22 cellular contexts compared by ENCODE assay signal in the genomic region with DNA sequence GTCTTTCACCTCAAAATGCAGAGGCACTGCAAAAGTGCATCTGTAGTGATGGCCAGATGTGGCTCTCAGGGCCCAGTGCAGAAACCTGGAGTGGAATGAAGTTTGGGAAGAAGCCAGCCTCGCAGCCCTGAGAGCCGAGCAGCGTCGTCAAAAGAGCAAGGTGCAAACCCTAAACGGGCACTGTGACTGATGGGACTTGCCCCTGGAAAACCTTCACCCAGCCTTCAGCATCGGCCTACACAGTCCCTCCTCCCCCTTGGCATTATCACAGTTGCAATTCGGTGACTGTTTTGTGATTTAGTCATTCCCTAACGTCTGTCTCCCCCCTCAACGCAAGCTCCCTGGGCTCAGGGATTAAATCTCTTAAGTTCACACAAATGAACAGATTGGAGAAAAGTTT. TPM values are rescaled to one million over a fixed set of nuclear protein-coding genes. Genes with fewer than 3 reads are reported as not detected.
A peak's percentile ranks its signal among the peaks of the same experiment; 100 is the strongest.
DNase-seq lines count a peak whose midpoint lies in the region; ATAC-seq and TF ChIP-seq lines count a peak whose summit lies in the region.
"Had no signal": no experiment of that assay in that cellular context is flagged by ENCODE, and none has a peak within 500 bp of the region (broad histone marks: within the 10 kb centered on the region; RNA-seq: fewer than 3 reads in every experiment).

No MANE protein-coding gene starts in this region.

- peaks cover 9 to 32% of the 10 kb centered on the region in 2 donors for H3K4me1 ChIP-seq in naive thymus-derived CD4-positive, alpha-beta T cell (ENCODE audit: control insufficient read depth in 2 of 2, insufficient read depth in 2 of 2, low read length in 2 of 2)

- H3K27ac ChIP-seq in naive thymus-derived CD4-positive, alpha-beta T cell (ENCODE audit: low read depth, low read length): no peak overlapping the region
- H3K27ac ChIP-seq: brain microvascular endothelial cell, left ventricle myocardium inferior, Peyer's patch had no signal

- CTCF ChIA-PET in naive thymus-derived CD4-positive, alpha-beta T cell (lab: Charles Lee): interaction anchor here (1.0 to 1.9 kb wide), 2 partner anchors 16 to 111 kb away, joined by 3 to 6 read pairs; no protein-coding TSS in a partner anchor
- CTCF ChIA-PET in GM10248 (lab: Yijun Ruan, JAX): interaction anchor here (1.3 to 1.7 kb wide), 4 partner anchors 8 to 130 kb away, joined by 4 to 9 read pairs (median 6); no protein-coding TSS in a partner anchor

- no peak for TF ChIP-seq CTCF in AG10803 (conservative IDR thresholded peaks at IDR 0.05; ENCODE audit: low read length)
- no peak for TF ChIP-seq CTCF in GM10248 (IDR thresholded peaks at IDR 0.05; ENCODE audit: control extremely low read depth, extremely low read depth, low read depth, missing control alignments)

- no peak overlapping the region for H3K4me3 ChIP-seq in AG10803 (ENCODE audit: low read length)
- H3K4me3 ChIP-seq in naive thymus-derived CD4-positive, alpha-beta T cell (ENCODE audit: low read length): no peak overlapping the region
- H3K4me3 ChIP-seq: gastrocnemius medialis, left ventricle myocardium inferior, Peyer's patch had no signal

- peaks cover 0 to 2% (median 0%) of the 10 kb centered on the region in 5 donors for H3K36me3 Mint-ChIP-seq in naive thymus-derived CD4-positive, alpha-beta T cell

- no peaks in the 10 kb centered on the region for H3K27me3 Mint-ChIP-seq in naive thymus-derived CD4-positive, alpha-beta T cell
- H3K27me3 Mint-ChIP-seq: stimulated activated naive CD8-positive, alpha-beta T cell treated with anti-CD3 and anti-CD28 coated beads, Interleukin-15, amount 100 ng/mL, for 72 hours had no signal

- H3K27ac Mint-ChIP-seq in naive thymus-derived CD4-positive, alpha-beta T cell: peak overlapping the region in 7 of 9 donors; percentile 35 to 88 (median 61)
- H3K27ac Mint-ChIP-seq: HFFc6 had no signal

- POLR2A ChIA-PET in naive thymus-derived CD4-positive, alpha-beta T cell (lab: Charles Lee): interaction anchor here (0.5 to 1.6 kb wide), 3 partner anchors 39 to 122 kb away, joined by 3 to 8 read pairs (median 6); a partner anchor contains a TSS
- POLR2A ChIA-PET in GM10248 (lab: Yijun Ruan, JAX): no interaction called here

- no peak for ATAC-seq in naive thymus-derived CD4-positive, alpha-beta T cell
- ATAC-seq: gastrocnemius medialis; stimulated activated naive CD8-positive, alpha-beta T cell treated with anti-CD3 and anti-CD28 coated beads, Interleukin-15, amount 100 ng/mL, for 72 hours had no signal

- no peaks in the 10 kb centered on the region for H3K27me3 ChIP-seq in naive thymus-derived CD4-positive, alpha-beta T cell (ENCODE audit: control insufficient read depth in 2 of 2, insufficient read depth in 2 of 2, low read length in 2 of 2)
- H3K27me3 ChIP-seq: brain microvascular endothelial cell, gastrocnemius medialis, Peyer's patch had no signal

- peaks cover 36 to 83% (median 63%) of the 10 kb centered on the region in 7 donors for H3K4me1 Mint-ChIP-seq in naive thymus-derived CD4-positive, alpha-beta T cell

- DNase-seq in AG10803 (ENCODE audit: low read depth): peak; percentile 18
- DNase-seq in GM03348 (ENCODE audit: low spot score): peak; percentile 44
- DNase-seq in astrocyte of the hippocampus (ENCODE audit: low read depth, low spot score): peak; percentile 52
- DNase-seq in naive thymus-derived CD4-positive, alpha-beta T cell: no peak
- no peak for DNase-seq in NCI-H2081 (lab: John Stamatoyannopoulos, UW)
- DNase-seq in GM10248 (ENCODE audit: extremely low spot score): no peak
- DNase-seq in T-helper 2 cell: no peak
- no peak for DNase-seq in LoVo (ENCODE audit: low spot score)
- DNase-seq: activated CD4-positive, alpha-beta T cell treated with anti-CD3 and anti-CD28 coated beads, Interleukin-2, amount 50 U/mL, for 4 hours; activated naive CD4-positive, alpha-beta T cell treated with anti-CD3 and anti-CD28 coated beads, Interleukin-2, amount 50 U/mL, for 16 hours; brain microvascular endothelial cell; COR-L47; dermis blood vessel endothelial cell; gastrocnemius medialis; HFFc6; left ventricle myocardium inferior; NCI-H146; NCI-H774; Peyer's patch; SK-N-SH; stimulated activated CD4-positive, alpha-beta T cell treated with anti-CD3 and anti-CD28 coated beads, Interleukin-2, amount 100 ng/mL, for 24 hours; stimulated activated naive CD8-positive, alpha-beta T cell treated with anti-CD3 and anti-CD28 coated beads, Interleukin-15, amount 100 ng/mL, for 72 hours had no signal

- H3K36me3 ChIP-seq in naive thymus-derived CD4-positive, alpha-beta T cell (ENCODE audit: control insufficient read depth in 2 of 3, insufficient read depth in 3 of 3, low read length in 3 of 3): no peaks in the 10 kb centered on the region
- H3K36me3 ChIP-seq: brain microvascular endothelial cell, gastrocnemius medialis, left ventricle myocardium inferior, Peyer's patch had no signal

- intact Hi-C loops in naive thymus-derived CD4-positive, alpha-beta T cell (cut with micrococcal nuclease): loop anchor here (5.0 kb wide), 2 partner anchors 115 to 275 kb away; a partner anchor contains a TSS

- no peaks in the 10 kb centered on the region for H3K9me3 Mint-ChIP-seq in naive thymus-derived CD4-positive, alpha-beta T cell
- H3K9me3 Mint-ChIP-seq: HFFc6; stimulated activated naive CD8-positive, alpha-beta T cell treated with anti-CD3 and anti-CD28 coated beads, Interleukin-15, amount 100 ng/mL, for 72 hours had no signal

- peak overlapping the region in 1 of 10 donors; percentile 24 for H3K4me3 Mint-ChIP-seq in naive thymus-derived CD4-positive, alpha-beta T cell
- H3K4me3 Mint-ChIP-seq: HFFc6 had no signal

- H3K9me3 ChIP-seq in naive thymus-derived CD4-positive, alpha-beta T cell (ENCODE audit: control insufficient read depth in 2 of 3, low read length in 3 of 3): no peaks in the 10 kb centered on the region
- H3K9me3 ChIP-seq: gastrocnemius medialis, left ventricle myocardium inferior, Peyer's patch, SK-N-SH had no signal

RNA-seq across cellular contexts. Expression of a gene that starts 38.6 kb away (rescaled TPM):
- 10 to 100 TPM; 19.8 to 43.7 (median 23.7) TPM for total RNA-seq in naive thymus-derived CD4-positive, alpha-beta T cell
- 1 to 10 TPM in 1 of 2 donors, under 1 TPM in 1; 0.74 to 2.3 TPM for polyA plus RNA-seq in naive thymus-derived CD4-positive, alpha-beta T cell

Comparison
In these comparisons a context has a peak if more than half of its experiments do, and no peak if none do; other contexts are left out.
1. DNase-seq: peak in AG10803 (single experiment), GM03348 (single experiment) and astrocyte of the hippocampus (single experiment); none in naive thymus-derived CD4-positive, alpha-beta T cell (0 of 9), NCI-H2081 (0 of 2), GM10248 (single experiment), T-helper 2 cell (0 of 5) and LoVo (single experiment).